ENCODE assay signal across 19 cellular contexts in genomic region chr4:3667258-3667657, GRCh38.
"Had no signal": no experiment of that assay in that cellular context is flagged by ENCODE, and none has a peak within 500 bp of the region (broad histone marks: within the 10 kb centered on the region; RNA-seq: fewer than 3 reads in every experiment).

No MANE protein-coding gene starts in this region.

- H3K36me3 ChIP-seq: SJSA1 had no signal

- H3K4me3 ChIP-seq: SJSA1, SK-N-MC had no signal

- H3K27ac ChIP-seq: HL-60, SJSA1, SK-N-MC had no signal

- DNase-seq: KBM-7, NCI-H1092 treated with DMSO at 0.1 percent for 48 hours, NCI-H1436, NCI-H187, NCI-H2029, NCI-H2081 treated with DMSO at 0.1 percent for 48 hours, NCI-H2171, NCI-H226, NCI-H446, NCI-H510A, NCI-H524 treated with DMSO at 0.1 percent for 48 hours, NCI-H69, NCI-H774, Right ventricle myocardium superior, RPMI8226, SIG-M5 had no signal
